Comparison of ENCODE assay signal across 1 cellular context in the genomic region with DNA sequence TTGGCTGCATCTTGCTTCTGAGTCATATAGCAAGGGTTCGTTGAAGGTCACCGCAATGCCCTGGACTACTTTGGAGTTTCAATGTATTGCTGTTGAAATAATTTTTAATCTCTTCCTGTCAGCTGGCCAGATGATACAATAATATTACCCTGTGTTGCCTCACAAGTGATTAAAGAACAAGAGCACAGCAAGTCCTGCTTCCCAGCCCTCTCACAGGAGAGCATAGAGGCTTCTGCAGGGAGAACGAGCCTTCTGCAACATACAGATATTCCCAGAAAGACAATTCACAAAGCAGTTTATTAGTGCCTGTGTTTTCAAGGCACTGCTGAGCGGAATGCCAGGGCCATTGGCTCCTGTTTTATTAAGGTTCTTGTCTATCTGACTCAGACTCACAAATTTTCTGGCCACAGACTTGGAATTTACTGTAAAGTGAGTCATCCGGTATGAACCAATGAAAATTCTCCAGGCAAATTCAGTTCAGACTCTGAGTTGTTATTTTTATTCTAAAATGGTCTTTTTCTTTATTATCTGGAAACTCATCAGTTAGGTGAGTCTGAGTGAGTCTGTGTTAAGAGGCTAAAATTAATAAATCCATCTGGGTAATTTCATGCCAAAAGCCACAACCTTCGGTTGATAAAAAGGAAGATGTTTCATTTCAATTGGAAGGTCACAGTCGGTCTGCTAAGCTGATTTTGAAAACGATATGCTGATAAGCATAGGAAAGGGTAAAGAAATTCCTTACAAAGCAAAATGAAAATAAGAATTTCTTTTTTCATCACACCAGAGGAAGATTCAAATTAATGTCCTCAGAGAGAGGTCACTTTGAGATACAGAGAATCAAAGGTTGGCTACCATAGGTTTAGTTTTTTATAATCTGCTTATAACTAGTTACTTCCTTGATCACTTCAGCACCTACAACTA.
TF ChIP-seq lines count a peak whose summit lies in the region.

No MANE protein-coding gene starts in this region.

TF ChIP-seq in K562, 482 proteins besides CTCF, POLR2A, EP300 and RAD21 (continued from another document and continues in another):
- TF ChIP-seq PCBP2 (IDR thresholded peaks at IDR 0.05; ENCODE audit: low read depth, low read length, poor library complexity, severe bottlenecking): no peak
- TF ChIP-seq BRD4 (IDR thresholded peaks at IDR 0.05): peak; percentile 69; the same call in 1 of the 2 replicates
- TF ChIP-seq, protein P1, sequence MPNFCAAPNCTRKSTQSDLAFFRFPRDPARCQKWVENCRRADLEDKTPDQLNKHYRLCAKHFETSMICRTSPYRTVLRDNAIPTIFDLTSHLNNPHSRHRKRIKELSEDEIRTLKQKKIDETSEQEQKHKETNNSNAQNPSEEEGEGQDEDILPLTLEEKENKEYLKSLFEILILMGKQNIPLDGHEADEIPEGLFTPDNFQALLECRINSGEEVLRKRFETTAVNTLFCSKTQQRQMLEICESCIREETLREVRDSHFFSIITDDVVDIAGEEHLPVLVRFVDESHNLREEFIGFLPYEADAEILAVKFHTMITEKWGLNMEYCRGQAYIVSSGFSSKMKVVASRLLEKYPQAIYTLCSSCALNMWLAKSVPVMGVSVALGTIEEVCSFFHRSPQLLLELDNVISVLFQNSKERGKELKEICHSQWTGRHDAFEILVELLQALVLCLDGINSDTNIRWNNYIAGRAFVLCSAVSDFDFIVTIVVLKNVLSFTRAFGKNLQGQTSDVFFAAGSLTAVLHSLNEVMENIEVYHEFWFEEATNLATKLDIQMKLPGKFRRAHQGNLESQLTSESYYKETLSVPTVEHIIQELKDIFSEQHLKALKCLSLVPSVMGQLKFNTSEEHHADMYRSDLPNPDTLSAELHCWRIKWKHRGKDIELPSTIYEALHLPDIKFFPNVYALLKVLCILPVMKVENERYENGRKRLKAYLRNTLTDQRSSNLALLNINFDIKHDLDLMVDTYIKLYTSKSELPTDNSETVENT (CRISPR knock-in tag; IDR thresholded peaks at IDR 0.05): no peak
- TF ChIP-seq SMARCC2 (IDR thresholded peaks at IDR 0.05; ENCODE audit: low read depth): peak; percentile 48; the same call in 1 of the 2 replicates
- TF ChIP-seq MAZ (CRISPR knock-in tag; conservative IDR thresholded peaks at IDR 0.05 in 1 of 2, IDR thresholded peaks at IDR 0.05 in 1 of 2): no peak; a peak in 2 of 4 replicates
- no peak for TF ChIP-seq GATAD2A (IDR thresholded peaks at IDR 0.05)
- peak in 1 of 2 experiments; percentile 19; a peak in 2 of 4 replicates for TF ChIP-seq FOXA3 (CRISPR knock-in tag; conservative IDR thresholded peaks at IDR 0.05 in 1 of 2, IDR thresholded peaks at IDR 0.05 in 1 of 2)
- peak; percentile 72 for TF ChIP-seq POLR2H (tag; IDR thresholded peaks at IDR 0.05; ENCODE audit: low read depth)
- TF ChIP-seq HNRNPUL1 (IDR thresholded peaks at IDR 0.05; ENCODE audit: low read length): no peak
- no peak for TF ChIP-seq YBX1 (IDR thresholded peaks at IDR 0.05)
- TF ChIP-seq, protein P2, sequence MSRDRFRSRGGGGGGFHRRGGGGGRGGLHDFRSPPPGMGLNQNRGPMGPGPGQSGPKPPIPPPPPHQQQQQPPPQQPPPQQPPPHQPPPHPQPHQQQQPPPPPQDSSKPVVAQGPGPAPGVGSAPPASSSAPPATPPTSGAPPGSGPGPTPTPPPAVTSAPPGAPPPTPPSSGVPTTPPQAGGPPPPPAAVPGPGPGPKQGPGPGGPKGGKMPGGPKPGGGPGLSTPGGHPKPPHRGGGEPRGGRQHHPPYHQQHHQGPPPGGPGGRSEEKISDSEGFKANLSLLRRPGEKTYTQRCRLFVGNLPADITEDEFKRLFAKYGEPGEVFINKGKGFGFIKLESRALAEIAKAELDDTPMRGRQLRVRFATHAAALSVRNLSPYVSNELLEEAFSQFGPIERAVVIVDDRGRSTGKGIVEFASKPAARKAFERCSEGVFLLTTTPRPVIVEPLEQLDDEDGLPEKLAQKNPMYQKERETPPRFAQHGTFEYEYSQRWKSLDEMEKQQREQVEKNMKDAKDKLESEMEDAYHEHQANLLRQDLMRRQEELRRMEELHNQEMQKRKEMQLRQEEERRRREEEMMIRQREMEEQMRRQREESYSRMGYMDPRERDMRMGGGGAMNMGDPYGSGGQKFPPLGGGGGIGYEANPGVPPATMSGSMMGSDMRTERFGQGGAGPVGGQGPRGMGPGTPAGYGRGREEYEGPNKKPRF (IDR thresholded peaks at IDR 0.05; ENCODE audit: low read depth, low read length): no peak
- TF ChIP-seq TRIM24 (IDR thresholded peaks at IDR 0.05): peak; percentile 67 to 91; a peak in 3 of 4 replicates
- no peak for TF ChIP-seq HMG20B (CRISPR knock-in tag; IDR thresholded peaks at IDR 0.05)
- no peak for TF ChIP-seq ZNF695 (CRISPR knock-in tag; IDR thresholded peaks at IDR 0.05)
- TF ChIP-seq RCOR1 (IDR thresholded peaks at IDR 0.05; ENCODE audit: borderline replicate concordance in 1 of 2, low read depth in 2 of 2, low read length in 2 of 2): 0 out of 4 replicates have a peak, but pooled peaks of 1 of the 2 experiments have one; percentile 13
- peak; percentile 47; the same call in 1 of the 2 replicates for TF ChIP-seq ZBED1 (IDR thresholded peaks at IDR 0.05)
- peak; percentile 78 for TF ChIP-seq JUN (IDR thresholded peaks at IDR 0.05; ENCODE audit: borderline replicate concordance, low read depth, low read length)
- peak; percentile 69; the same call in 1 of the 2 replicates for TF ChIP-seq JUN (CRISPR knock-in tag; IDR thresholded peaks at IDR 0.05; ENCODE audit: borderline replicate concordance)
- no peak for TF ChIP-seq ZNF232 (CRISPR knock-in tag; IDR thresholded peaks at IDR 0.05)
- TF ChIP-seq POLR2G (IDR thresholded peaks at IDR 0.05; ENCODE audit: low read depth, low read length): peak; percentile 35; the same call in 1 of the 2 replicates
- TF ChIP-seq SMAD2 (IDR thresholded peaks at IDR 0.05; ENCODE audit: low read depth, low read length): no peak
- no peak for TF ChIP-seq SIN3B (IDR thresholded peaks at IDR 0.05; ENCODE audit: low read depth)
- TF ChIP-seq SRF (CRISPR knock-in tag; IDR thresholded peaks at IDR 0.05): no peak
- TF ChIP-seq, protein P3, sequence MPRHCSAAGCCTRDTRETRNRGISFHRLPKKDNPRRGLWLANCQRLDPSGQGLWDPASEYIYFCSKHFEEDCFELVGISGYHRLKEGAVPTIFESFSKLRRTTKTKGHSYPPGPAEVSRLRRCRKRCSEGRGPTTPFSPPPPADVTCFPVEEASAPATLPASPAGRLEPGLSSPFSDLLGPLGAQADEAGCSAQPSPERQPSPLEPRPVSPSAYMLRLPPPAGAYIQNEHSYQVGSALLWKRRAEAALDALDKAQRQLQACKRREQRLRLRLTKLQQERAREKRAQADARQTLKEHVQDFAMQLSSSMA (CRISPR knock-in tag; IDR thresholded peaks at IDR 0.05): no peak
- TF ChIP-seq, protein P4, sequence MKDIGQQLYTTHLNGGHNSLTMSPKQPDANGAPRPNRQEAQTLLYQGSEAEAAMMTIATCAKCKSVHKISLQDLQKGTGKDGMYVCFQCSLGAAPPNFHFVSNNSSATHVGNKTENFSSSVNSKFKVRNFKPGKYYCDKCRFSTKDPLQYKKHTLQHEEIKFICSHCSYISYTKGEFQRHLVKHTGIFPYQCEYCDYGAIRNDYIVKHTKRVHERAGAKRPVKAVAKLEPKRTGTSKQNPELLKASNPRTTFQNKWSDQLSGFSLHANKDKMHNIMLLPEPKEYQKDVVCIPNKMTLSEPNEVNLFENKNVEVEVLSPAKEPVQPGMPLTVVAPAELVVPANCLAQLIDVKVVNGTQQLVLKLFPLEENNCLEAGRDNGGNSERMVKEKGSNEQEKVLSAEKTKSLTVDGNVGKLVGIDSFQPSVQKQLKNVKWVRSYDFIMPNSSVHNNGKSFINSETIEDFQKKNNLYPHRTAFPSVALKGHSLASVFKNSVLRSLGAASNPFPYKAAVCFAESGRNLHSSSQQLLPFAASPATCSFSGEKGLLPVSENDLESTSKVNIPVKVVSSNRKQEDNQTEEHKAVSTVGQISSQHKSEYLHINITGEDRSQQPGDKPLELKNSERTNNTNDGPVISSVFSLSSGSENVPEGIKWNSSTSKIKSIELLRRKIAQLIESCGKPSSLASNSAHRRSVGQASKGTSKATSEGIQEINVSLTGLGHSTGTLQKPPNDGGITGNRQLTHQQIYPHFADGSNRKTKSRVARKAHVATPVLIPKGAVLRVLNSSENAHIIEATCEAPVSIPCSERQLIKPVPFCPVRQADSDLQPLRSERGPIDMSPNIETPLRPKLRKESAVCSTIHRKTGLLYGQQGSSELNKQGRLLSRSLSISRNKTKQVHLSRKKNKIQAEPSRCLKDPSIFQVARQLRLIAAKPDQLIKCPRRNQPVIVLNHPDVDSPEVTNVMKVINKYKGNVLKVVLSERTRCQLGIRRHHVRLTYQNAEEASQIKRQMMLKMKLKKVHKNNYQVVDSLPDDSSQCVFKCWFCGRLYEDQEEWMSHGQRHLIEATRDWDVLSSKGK (CRISPR knock-in tag; IDR thresholded peaks at IDR 0.05): no peak
- TF ChIP-seq RAD51 (IDR thresholded peaks at IDR 0.05; ENCODE audit: borderline replicate concordance, low read depth): peak; percentile 50; the same call in 1 of the 2 replicates
- TF ChIP-seq SRSF1 (IDR thresholded peaks at IDR 0.05; ENCODE audit: low read depth, low read length): no peak
- peak; percentile 77 for TF ChIP-seq ATF7 (IDR thresholded peaks at IDR 0.05)
- TF ChIP-seq ZNF766 (CRISPR knock-in tag; conservative IDR thresholded peaks at IDR 0.05): no peak
- peak; percentile 89 for TF ChIP-seq RNF2 (IDR thresholded peaks at IDR 0.05)
- no peak for TF ChIP-seq HIVEP1 (CRISPR knock-in tag; IDR thresholded peaks at IDR 0.05)
- no peak for TF ChIP-seq SRSF3 (IDR thresholded peaks at IDR 0.05; ENCODE audit: insufficient read depth, low read length)
- TF ChIP-seq, protein P5, sequence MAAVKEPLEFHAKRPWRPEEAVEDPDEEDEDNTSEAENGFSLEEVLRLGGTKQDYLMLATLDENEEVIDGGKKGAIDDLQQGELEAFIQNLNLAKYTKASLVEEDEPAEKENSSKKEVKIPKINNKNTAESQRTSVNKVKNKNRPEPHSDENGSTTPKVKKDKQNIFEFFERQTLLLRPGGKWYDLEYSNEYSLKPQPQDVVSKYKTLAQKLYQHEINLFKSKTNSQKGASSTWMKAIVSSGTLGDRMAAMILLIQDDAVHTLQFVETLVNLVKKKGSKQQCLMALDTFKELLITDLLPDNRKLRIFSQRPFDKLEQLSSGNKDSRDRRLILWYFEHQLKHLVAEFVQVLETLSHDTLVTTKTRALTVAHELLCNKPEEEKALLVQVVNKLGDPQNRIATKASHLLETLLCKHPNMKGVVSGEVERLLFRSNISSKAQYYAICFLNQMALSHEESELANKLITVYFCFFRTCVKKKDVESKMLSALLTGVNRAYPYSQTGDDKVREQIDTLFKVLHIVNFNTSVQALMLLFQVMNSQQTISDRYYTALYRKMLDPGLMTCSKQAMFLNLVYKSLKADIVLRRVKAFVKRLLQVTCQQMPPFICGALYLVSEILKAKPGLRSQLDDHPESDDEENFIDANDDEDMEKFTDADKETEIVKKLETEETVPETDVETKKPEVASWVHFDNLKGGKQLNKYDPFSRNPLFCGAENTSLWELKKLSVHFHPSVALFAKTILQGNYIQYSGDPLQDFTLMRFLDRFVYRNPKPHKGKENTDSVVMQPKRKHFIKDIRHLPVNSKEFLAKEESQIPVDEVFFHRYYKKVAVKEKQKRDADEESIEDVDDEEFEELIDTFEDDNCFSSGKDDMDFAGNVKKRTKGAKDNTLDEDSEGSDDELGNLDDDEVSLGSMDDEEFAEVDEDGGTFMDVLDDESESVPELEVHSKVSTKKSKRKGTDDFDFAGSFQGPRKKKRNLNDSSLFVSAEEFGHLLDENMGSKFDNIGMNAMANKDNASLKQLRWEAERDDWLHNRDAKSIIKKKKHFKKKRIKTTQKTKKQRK (IDR thresholded peaks at IDR 0.05; ENCODE audit: borderline replicate concordance, low read depth, low read length): no peak
- peak; percentile 30 for TF ChIP-seq SMARCB1 (IDR thresholded peaks at IDR 0.05; ENCODE audit: insufficient read length, low read depth)
- TF ChIP-seq STAT5A (IDR thresholded peaks at IDR 0.05; ENCODE audit: borderline replicate concordance, low read length): peak; percentile 50; the same call in 1 of the 2 replicates
- TF ChIP-seq CHD4 (IDR thresholded peaks at IDR 0.05; ENCODE audit: insufficient read depth, insufficient replicate concordance, low read depth, low read length, poor library complexity, severe bottlenecking): peak; percentile 47
- TF ChIP-seq HDAC2 (IDR thresholded peaks at IDR 0.05): no peak
- TF ChIP-seq L3MBTL2 (IDR thresholded peaks at IDR 0.05): no peak
- TF ChIP-seq, protein P6, sequence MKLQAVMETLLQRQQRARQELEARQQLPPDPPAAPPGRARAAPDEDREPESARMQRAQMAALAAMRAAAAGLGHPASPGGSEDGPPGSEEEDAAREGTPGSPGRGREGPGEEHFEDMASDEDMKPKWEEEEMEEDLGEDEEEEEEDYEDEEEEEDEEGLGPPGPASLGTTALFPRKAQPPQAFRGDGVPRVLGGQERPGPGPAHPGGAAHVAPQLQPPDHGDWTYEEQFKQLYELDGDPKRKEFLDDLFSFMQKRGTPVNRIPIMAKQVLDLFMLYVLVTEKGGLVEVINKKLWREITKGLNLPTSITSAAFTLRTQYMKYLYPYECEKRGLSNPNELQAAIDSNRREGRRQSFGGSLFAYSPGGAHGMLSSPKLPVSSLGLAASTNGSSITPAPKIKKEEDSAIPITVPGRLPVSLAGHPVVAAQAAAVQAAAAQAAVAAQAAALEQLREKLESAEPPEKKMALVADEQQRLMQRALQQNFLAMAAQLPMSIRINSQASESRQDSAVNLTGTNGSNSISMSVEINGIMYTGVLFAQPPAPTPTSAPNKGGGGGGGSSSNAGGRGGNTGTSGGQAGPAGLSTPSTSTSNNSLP (IDR thresholded peaks at IDR 0.05; ENCODE audit: borderline replicate concordance, low read depth, low read length): peak; percentile 79; the same call in 1 of the 2 replicates
- TF ChIP-seq, protein P7, sequence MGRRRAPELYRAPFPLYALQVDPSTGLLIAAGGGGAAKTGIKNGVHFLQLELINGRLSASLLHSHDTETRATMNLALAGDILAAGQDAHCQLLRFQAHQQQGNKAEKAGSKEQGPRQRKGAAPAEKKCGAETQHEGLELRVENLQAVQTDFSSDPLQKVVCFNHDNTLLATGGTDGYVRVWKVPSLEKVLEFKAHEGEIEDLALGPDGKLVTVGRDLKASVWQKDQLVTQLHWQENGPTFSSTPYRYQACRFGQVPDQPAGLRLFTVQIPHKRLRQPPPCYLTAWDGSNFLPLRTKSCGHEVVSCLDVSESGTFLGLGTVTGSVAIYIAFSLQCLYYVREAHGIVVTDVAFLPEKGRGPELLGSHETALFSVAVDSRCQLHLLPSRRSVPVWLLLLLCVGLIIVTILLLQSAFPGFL (CRISPR knock-in tag; IDR thresholded peaks at IDR 0.05): no peak
